Comparison of ENCODE assay signal across 8 cellular contexts in the genomic region with DNA sequence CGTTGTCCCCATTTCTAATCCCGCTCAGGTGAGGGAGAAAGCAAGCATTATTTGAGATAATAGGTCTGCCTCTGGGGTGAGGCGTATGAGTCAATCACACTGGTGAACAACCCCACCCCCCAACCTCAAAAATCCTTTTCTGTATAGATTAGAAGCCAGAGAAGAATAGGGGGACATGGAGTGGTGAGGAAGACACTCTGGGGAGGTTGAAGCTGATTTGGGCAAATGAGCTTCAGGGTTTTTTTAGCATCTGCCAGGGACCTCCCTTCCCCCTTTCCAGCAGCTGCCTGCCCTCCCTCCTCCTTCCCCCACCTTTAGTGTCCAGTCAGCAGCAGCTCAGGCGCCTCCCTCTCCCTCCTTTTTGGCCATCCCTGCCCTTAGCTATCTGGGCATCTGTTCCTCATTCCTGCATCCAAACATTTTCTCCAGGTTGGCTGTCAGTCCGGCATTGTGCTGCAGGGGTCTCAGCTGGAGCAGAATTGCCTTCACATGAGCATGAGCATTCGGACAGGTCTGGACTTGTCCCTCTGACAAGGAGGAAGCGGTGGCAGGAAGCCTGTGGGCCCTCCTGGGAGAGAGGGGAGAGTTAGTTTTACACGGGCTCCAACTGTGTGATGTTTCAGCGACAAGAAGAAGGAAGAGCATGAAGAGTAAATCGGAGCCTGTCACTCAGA. TPM values are rescaled to one million over a fixed set of nuclear protein-coding genes. Genes with fewer than 3 reads are reported as not detected.
DNase-seq lines count a peak whose midpoint lies in the region; ATAC-seq, FAIRE-seq and TF ChIP-seq lines count a peak whose summit lies in the region.

No MANE protein-coding gene starts in this region.

- no peaks in the 10 kb centered on the region for H3K36me3 Mint-ChIP-seq in activated T-helper 2 cell treated with anti-CD3 and anti-CD28 coated beads, Interferon-gamma antibody, Interleukin-2, Interleukin-4, amounts not matched to agents 10 μg/mL and 5 μg/mL and 100 μg/mL, durations not matched to agents 14 hours and 24 hours and 36 hours (ENCODE audit: low read depth)

- H3K27ac ChIP-seq in mammary epithelial cell (ENCODE audit: insufficient read depth, low read depth, low read length) (peak overlapping the region; percentile 88), layer of hippocampus (ENCODE audit: low read depth, low read length) (peak overlapping the region; percentile 46), thymus (ENCODE audit: low read depth) (peak overlapping the region; percentile 90)

- H3K27ac Mint-ChIP-seq in activated T-helper 2 cell treated with anti-CD3 and anti-CD28 coated beads, Interferon-gamma antibody, Interleukin-2, Interleukin-4, amounts not matched to agents 10 μg/mL and 5 μg/mL and 100 μg/mL, durations not matched to agents 14 hours and 24 hours and 36 hours: no peak overlapping the region

- no peaks in the 10 kb centered on the region for H3K27me3 ChIP-seq in mammary epithelial cell (ENCODE audit: insufficient read depth, low read length)
- H3K27me3 ChIP-seq in layer of hippocampus (ENCODE audit: control insufficient read depth, insufficient read depth, low read length): no peaks in the 10 kb centered on the region
- no peaks in the 10 kb centered on the region for H3K27me3 ChIP-seq in thymus (ENCODE audit: control insufficient read depth, insufficient read depth)

- no peaks in the 10 kb centered on the region for H3K79me2 ChIP-seq in mammary epithelial cell (ENCODE audit: insufficient read depth, low read length)

- CTCF ChIA-PET in mammary epithelial cell (lab: Charles Lee; ENCODE audit: low non-redundant PET): no interaction called here

- WGBS in mammary epithelial cell (ENCODE audit: low coverage, missing lambda C conversion rate): 0% methylated on average over 9 of the region's 10 CpGs
- 20% methylated on average over 10 of the region's 10 CpGs for WGBS in thymus

- peaks cover 50% of the 10 kb centered on the region for H3K4me1 ChIP-seq in mammary epithelial cell (ENCODE audit: insufficient read depth, low read length)
- H3K4me1 ChIP-seq in thymus (ENCODE audit: control insufficient read depth, insufficient read depth, low read length): peaks cover 32% of the 10 kb centered on the region

- H3K4me3 ChIP-seq in mammary epithelial cell (replicated peaks in 1 of 3; ENCODE audit: insufficient read depth in 1 of 3, low read depth in 2 of 3, low read length in 3 of 3) (peak overlapping the region; percentile 8 to 32 (median 14)), thymus (ENCODE audit: low read length) (peak overlapping the region; percentile 42)

- no peaks in the 10 kb centered on the region for H4K20me1 ChIP-seq in mammary epithelial cell (ENCODE audit: insufficient read depth, low read length)

- DNase-seq in GM12892 (ENCODE audit: insufficient read length) (peak; percentile 23), NCI-H446 (lab: John Stamatoyannopoulos, UW) (peak; percentile 91 to 95), mammary epithelial cell (peak; percentile 92), HCEC 1CT (no peak)
- no peak for DNase-seq in activated T-helper 2 cell treated with anti-CD3 and anti-CD28 coated beads, Interferon-gamma antibody, Interleukin-2, Interleukin-4, amounts not matched to agents 10 μg/mL and 5 μg/mL and 100 μg/mL, durations not matched to agents 14 hours and 24 hours and 36 hours (ENCODE audit: low spot score)

- dilution Hi-C loops in mammary epithelial cell (cut with HindIII; ENCODE audit: low sequenced_read_pairs): no loop called here

- in situ Hi-C loops in mammary epithelial cell (cut with MboI; ENCODE audit: low sequenced_read_pairs in 2 of 2): no loop called here

- H3K4me3 Mint-ChIP-seq in activated T-helper 2 cell treated with anti-CD3 and anti-CD28 coated beads, Interferon-gamma antibody, Interleukin-2, Interleukin-4, amounts not matched to agents 10 μg/mL and 5 μg/mL and 100 μg/mL, durations not matched to agents 14 hours and 24 hours and 36 hours (ENCODE audit: low read depth): no peak overlapping the region

- intact Hi-C loops in mammary epithelial cell (cut with micrococcal nuclease): loop anchor here (1.0 to 5.0 kb wide), 5 partner anchors 24 to 176 kb away; no protein-coding TSS in a partner anchor
- intact Hi-C loops in activated T-helper 2 cell treated with anti-CD3 and anti-CD28 coated beads, Interferon-gamma antibody, Interleukin-2, Interleukin-4, amounts not matched to agents 10 μg/mL and 5 μg/mL and 100 μg/mL, durations not matched to agents 14 hours and 24 hours and 36 hours (cut with micrococcal nuclease): loop anchor here (1.0 to 2.0 kb wide), 4 partner anchors 52 to 141 kb away; no protein-coding TSS in a partner anchor

- peak; percentile 80 for FAIRE-seq in GM12892 (lab: Jason Lieb, UNC)

- TF ChIP-seq POLR2A in GM12892 (IDR thresholded peaks at IDR 0.05; ENCODE audit: low read depth, low read length): peak; percentile 43; the same call in 1 of the 2 replicates

- H3K9me3 Mint-ChIP-seq in activated T-helper 2 cell treated with anti-CD3 and anti-CD28 coated beads, Interferon-gamma antibody, Interleukin-2, Interleukin-4, amounts not matched to agents 10 μg/mL and 5 μg/mL and 100 μg/mL, durations not matched to agents 14 hours and 24 hours and 36 hours: no peaks in the 10 kb centered on the region

- peaks cover 32% of the 10 kb centered on the region for H3K4me1 Mint-ChIP-seq in activated T-helper 2 cell treated with anti-CD3 and anti-CD28 coated beads, Interferon-gamma antibody, Interleukin-2, Interleukin-4, amounts not matched to agents 10 μg/mL and 5 μg/mL and 100 μg/mL, durations not matched to agents 14 hours and 24 hours and 36 hours (ENCODE audit: low read depth)

- H2AFZ ChIP-seq in mammary epithelial cell (ENCODE audit: low read depth, low read length): peak overlapping the region; percentile 82

- ATAC-seq in HG02623 (IDR thresholded peaks at IDR 0.05; ENCODE audit: unreplicated experiment): peak; percentile 47

- H3K9me3 ChIP-seq in mammary epithelial cell (replicated peaks; ENCODE audit: insufficient read depth, low read length): no peaks in the 10 kb centered on the region
- H3K9me3 ChIP-seq in thymus (ENCODE audit: control insufficient read depth): no peaks in the 10 kb centered on the region

- H3K4me2 ChIP-seq in mammary epithelial cell (ENCODE audit: insufficient read depth, low read depth, low read length): peak overlapping the region; percentile 74

- TF ChIP-seq CTCF in mammary epithelial cell (conservative IDR thresholded peaks at IDR 0.05 in 1 of 2, IDR thresholded peaks at IDR 0.05 in 1 of 2; ENCODE audit: extremely low read depth in 1 of 2, insufficient read depth in 1 of 2, low read depth in 1 of 2, low read length in 2 of 2): peak; percentile 20 to 47

- peak overlapping the region; percentile 62 for H3K9ac ChIP-seq in mammary epithelial cell (ENCODE audit: insufficient read depth, low read length)

- no peaks in the 10 kb centered on the region for H3K36me3 ChIP-seq in mammary epithelial cell (ENCODE audit: insufficient read depth, low read length)
- H3K36me3 ChIP-seq in thymus (ENCODE audit: control insufficient read depth, insufficient read depth): no peaks in the 10 kb centered on the region

- no peaks in the 10 kb centered on the region for H3K27me3 Mint-ChIP-seq in activated T-helper 2 cell treated with anti-CD3 and anti-CD28 coated beads, Interferon-gamma antibody, Interleukin-2, Interleukin-4, amounts not matched to agents 10 μg/mL and 5 μg/mL and 100 μg/mL, durations not matched to agents 14 hours and 24 hours and 36 hours (ENCODE audit: low read depth)

- BruUV-seq in mammary epithelial cell (replicated peaks; lab: Mats Ljungman, UMichigan): no TSS peak

RNA-seq across cellular contexts. Expression of gene PTGFRN, which starts 30.8 kb away (rescaled TPM):
- 2.2 TPM for polyA plus RNA-seq in GM12892 (2012; ENCODE audit: missing spikeins)
- 100 to 1,000 TPM; 143 to 150 TPM for total RNA-seq in mammary epithelial cell
- polyA plus RNA-seq in mammary epithelial cell (79.4 TPM), thymus (26.0 TPM)
- 147 TPM for polyA minus RNA-seq in mammary epithelial cell
- 19.1 and 23.2 TPM in 2 replicates for total RNA-seq in activated T-helper 2 cell treated with anti-CD3 and anti-CD28 coated beads, Interferon-gamma antibody, Interleukin-2, Interleukin-4, amounts not matched to agents 10 μg/mL and 5 μg/mL and 100 μg/mL, durations not matched to agents 14 hours and 24 hours and 36 hours

Comparison
In these comparisons a context has a peak if more than half of its experiments do, and no peak if none do; other contexts are left out.
1. DNase-seq: peak in GM12892 (single experiment), NCI-H446 (2 of 2) and mammary epithelial cell (single experiment); none in HCEC 1CT (single experiment) and activated T-helper 2 cell treated with anti-CD3 and anti-CD28 coated beads, Interferon-gamma antibody, Interleukin-2, Interleukin-4, amounts not matched to agents 10 μg/mL and 5 μg/mL and 100 μg/mL, durations not matched to agents 14 hours and 24 hours and 36 hours (single experiment).
2. Peak in every context shown above with its lines, with median percentiles within 50 percentile points of each other: H3K27ac ChIP-seq.